8 cellular contexts compared by ENCODE assay signal in genomic region chr6:85676086-85676729, GRCh38. TPM values are rescaled to one million over a fixed set of nuclear protein-coding genes. Genes with fewer than 3 reads are reported as not detected.
A peak's percentile ranks its signal among the peaks of the same experiment; 100 is the strongest.
DNase-seq lines count a peak whose midpoint lies in the region; ATAC-seq, FAIRE-seq and TF ChIP-seq lines count a peak whose summit lies in the region.

No MANE protein-coding gene starts in this region.

- H3K27ac Mint-ChIP-seq in GM23338, result peak overlapping the region; percentile 92

- H3K4me1 ChIP-seq in GM23338 (ENCODE audit: insufficient read depth) (peaks cover 25% of the 10 kb centered on the region), small intestine (ENCODE audit: control insufficient read depth in 2 of 2, insufficient read depth in 1 of 2, low read depth in 1 of 2, low read length in 1 of 2) (peaks cover 0 to 9% of the 10 kb centered on the region in 2 donors)

- 5 to 11% (median 6%) methylated on average over 6 of the region's 6 CpGs for WGBS in small intestine, 3 donors

- H3K27me3 ChIP-seq in GM23338 (ENCODE audit: insufficient read depth), result no peaks in the 10 kb centered on the region
- no peaks in the 10 kb centered on the region for H3K27me3 ChIP-seq in small intestine (ENCODE audit: control insufficient read depth in 2 of 2, insufficient read depth in 2 of 2, low read length in 2 of 2)

- peak overlapping the region; percentile 100 for H3K4me3 Mint-ChIP-seq in GM23338

- peaks cover 25% of the 10 kb centered on the region for H3K27me3 Mint-ChIP-seq in GM23338 (ENCODE audit: insufficient read depth, low read depth, poor library complexity)

- H3K79me2 ChIP-seq in GM23338 (replicated peaks; ENCODE audit: insufficient read depth), result peaks cover 62% of the 10 kb centered on the region

- ATAC-seq in GM23338 (no peak), GM21367 (IDR thresholded peaks at IDR 0.05; ENCODE audit: unreplicated experiment) (no peak)

- DNase-seq in GM23338 (ENCODE audit: low spot score) (no peak), SK-N-MC (ENCODE audit: low read depth, low spot score) (no peak), fibroblast of peridontal ligament (ENCODE audit: extremely low read depth) (peak; percentile 48), skeletal muscle cell (ENCODE audit: low read depth) (no peak), GF-D8 (lab: John Stamatoyannopoulos, UW) (no peak), small intestine (no peak), NCI-H524 (lab: John Stamatoyannopoulos, UW) (no peak)

- H4K20me1 ChIP-seq in GM23338 (replicated peaks; ENCODE audit: insufficient read depth), result peaks cover 34% of the 10 kb centered on the region

- H3F3A ChIP-seq in GM23338 (replicated peaks; ENCODE audit: low read depth), result peaks cover 51% of the 10 kb centered on the region

- peaks cover 39% of the 10 kb centered on the region for H3K4me1 Mint-ChIP-seq in GM23338

- H3K27ac ChIP-seq in GM23338 (ENCODE audit: low read depth) (peak overlapping the region; percentile 81), SK-N-MC (peak overlapping the region; percentile 23), small intestine (ENCODE audit: low read depth in 1 of 2, low read length in 1 of 2) (peak overlapping the region in 1 of 2 donors; percentile 20)

- H2AFZ ChIP-seq in GM23338, result no peak overlapping the region

- no peak for TF ChIP-seq CTCF in GM23338 (conservative IDR thresholded peaks at IDR 0.05; ENCODE audit: low read depth in 2 of 2)

- peaks cover 66% of the 10 kb centered on the region for H3K36me3 Mint-ChIP-seq in GM23338 (ENCODE audit: low read depth)

- peak overlapping the region; percentile 98 for H3K9ac ChIP-seq in SK-N-MC (ENCODE audit: insufficient read length)

- H3K36me3 ChIP-seq in GM23338 (ENCODE audit: insufficient read depth), result peaks cover 38% of the 10 kb centered on the region
- peaks cover 44% of the 10 kb centered on the region for H3K36me3 ChIP-seq in SK-N-MC (ENCODE audit: insufficient read depth, low read length)
- peaks cover 0 to 4% of the 10 kb centered on the region in 2 donors for H3K36me3 ChIP-seq in small intestine (ENCODE audit: control insufficient read depth in 2 of 2, insufficient read depth in 2 of 2, low read length in 2 of 2)

- peaks cover 7% of the 10 kb centered on the region; the same call in 2 of the 3 replicates for H3K9me3 Mint-ChIP-seq in GM23338

- peak overlapping the region; percentile 88 for H3K4me2 ChIP-seq in GM23338

- H3K9me2 ChIP-seq in GM23338 (ENCODE audit: insufficient read depth), result no peaks in the 10 kb centered on the region

- peak overlapping the region; percentile 86 for H3K4me3 ChIP-seq in GM23338
- peak overlapping the region; percentile 98 for H3K4me3 ChIP-seq in SK-N-MC
- H3K4me3 ChIP-seq in skeletal muscle cell (ENCODE audit: low read depth, low read length), result peak overlapping the region; percentile 91
- H3K4me3 ChIP-seq in small intestine (ENCODE audit: low read depth in 1 of 2, low read length in 2 of 2), result peak overlapping the region in 1 of 2 donors; percentile 84

- H3K9me3 ChIP-seq in SK-N-MC (ENCODE audit: low read depth, low read length) (no peaks in the 10 kb centered on the region), small intestine (ENCODE audit: control insufficient read depth, low read depth) (no peaks in the 10 kb centered on the region)

- FAIRE-seq in small intestine (lab: Jason Lieb, UNC), result no peak

TF ChIP-seq in GM23338, 12 proteins besides CTCF, POLR2A, EP300 and RAD21:
- TF ChIP-seq EZH2phosphoT487 (IDR thresholded peaks at IDR 0.05; ENCODE audit: unreplicated experiment), result no peak
- TF ChIP-seq CREB1 (CRISPR knock-in tag; IDR thresholded peaks at IDR 0.05; ENCODE audit: low read depth), result no peak
- TF ChIP-seq ETS1 (IDR thresholded peaks at IDR 0.05), result no peak

RNA-seq across cellular contexts. Expression of gene SYNCRIP, which starts 33.5 kb away (rescaled TPM):
- 163 and 169 TPM in 2 replicates for total RNA-seq in GM23338 (2014; rRNA removed; shearing (Covaris generic))
- polyA plus RNA-seq in GM23338 (2016; fragmentation: Nextera tagmentation; extraction: Ambion mirVana) (149 and 164 TPM in 2 replicates), small intestine (10 to 100 TPM; 23.0 to 55.5 (median 27.3) TPM)
